In the genomic region with DNA sequence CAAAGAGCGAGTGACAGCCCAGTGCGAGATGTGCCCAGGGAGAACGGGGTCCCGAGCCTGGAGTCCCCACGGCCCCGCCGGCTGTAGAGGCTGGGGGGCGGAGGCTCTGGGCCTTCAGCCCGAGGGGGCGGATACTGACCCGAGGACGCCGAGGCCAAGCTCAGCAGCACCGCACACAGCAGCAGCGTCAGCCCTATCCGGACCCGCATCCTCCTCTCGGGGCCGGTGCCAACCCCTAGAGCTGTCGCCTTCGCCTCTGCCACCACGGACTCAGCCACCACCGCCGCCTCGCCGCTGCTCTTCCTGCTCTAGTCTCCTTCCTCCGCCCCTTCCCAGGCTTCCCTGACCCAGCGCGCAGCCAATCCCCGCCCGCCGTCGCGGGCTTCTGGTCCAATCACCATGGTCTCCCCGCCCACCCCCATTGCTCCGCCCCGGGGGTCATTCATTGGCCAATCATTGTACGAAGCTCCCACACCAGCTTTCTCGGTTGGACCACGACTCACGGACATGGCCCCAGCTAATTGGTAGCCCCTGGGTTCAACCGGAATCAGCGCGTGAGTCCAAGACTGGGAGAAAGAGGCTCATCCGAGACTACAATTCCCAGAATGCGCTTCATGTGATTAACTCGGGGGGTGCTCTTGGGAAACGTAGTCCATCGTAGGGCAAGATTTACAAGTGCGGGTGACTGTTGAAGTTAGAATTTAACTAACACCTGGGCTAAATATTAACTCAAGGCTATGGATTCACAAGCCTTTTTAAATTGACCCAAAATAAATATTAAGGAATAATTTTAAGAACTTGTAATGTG, we compare ENCODE assay signal across 1 cellular context.
TF ChIP-seq lines count a peak whose summit lies in the region.

A gene (minus strand): TSS at position 318 of the 808 bp plus-strand sequence. CDS start 109 bp downstream, at position 209.

TF ChIP-seq in HepG2, 621 proteins besides CTCF, POLR2A, EP300 and RAD21 (continued from another document and continues in another):
- TF ChIP-seq, protein P1, sequence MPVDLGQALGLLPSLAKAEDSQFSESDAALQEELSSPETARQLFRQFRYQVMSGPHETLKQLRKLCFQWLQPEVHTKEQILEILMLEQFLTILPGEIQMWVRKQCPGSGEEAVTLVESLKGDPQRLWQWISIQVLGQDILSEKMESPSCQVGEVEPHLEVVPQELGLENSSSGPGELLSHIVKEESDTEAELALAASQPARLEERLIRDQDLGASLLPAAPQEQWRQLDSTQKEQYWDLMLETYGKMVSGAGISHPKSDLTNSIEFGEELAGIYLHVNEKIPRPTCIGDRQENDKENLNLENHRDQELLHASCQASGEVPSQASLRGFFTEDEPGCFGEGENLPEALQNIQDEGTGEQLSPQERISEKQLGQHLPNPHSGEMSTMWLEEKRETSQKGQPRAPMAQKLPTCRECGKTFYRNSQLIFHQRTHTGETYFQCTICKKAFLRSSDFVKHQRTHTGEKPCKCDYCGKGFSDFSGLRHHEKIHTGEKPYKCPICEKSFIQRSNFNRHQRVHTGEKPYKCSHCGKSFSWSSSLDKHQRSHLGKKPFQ (CRISPR knock-in tag; IDR thresholded peaks at IDR 0.05; ENCODE audit: insufficient replicate concordance), result no peak
- TF ChIP-seq, protein P2, sequence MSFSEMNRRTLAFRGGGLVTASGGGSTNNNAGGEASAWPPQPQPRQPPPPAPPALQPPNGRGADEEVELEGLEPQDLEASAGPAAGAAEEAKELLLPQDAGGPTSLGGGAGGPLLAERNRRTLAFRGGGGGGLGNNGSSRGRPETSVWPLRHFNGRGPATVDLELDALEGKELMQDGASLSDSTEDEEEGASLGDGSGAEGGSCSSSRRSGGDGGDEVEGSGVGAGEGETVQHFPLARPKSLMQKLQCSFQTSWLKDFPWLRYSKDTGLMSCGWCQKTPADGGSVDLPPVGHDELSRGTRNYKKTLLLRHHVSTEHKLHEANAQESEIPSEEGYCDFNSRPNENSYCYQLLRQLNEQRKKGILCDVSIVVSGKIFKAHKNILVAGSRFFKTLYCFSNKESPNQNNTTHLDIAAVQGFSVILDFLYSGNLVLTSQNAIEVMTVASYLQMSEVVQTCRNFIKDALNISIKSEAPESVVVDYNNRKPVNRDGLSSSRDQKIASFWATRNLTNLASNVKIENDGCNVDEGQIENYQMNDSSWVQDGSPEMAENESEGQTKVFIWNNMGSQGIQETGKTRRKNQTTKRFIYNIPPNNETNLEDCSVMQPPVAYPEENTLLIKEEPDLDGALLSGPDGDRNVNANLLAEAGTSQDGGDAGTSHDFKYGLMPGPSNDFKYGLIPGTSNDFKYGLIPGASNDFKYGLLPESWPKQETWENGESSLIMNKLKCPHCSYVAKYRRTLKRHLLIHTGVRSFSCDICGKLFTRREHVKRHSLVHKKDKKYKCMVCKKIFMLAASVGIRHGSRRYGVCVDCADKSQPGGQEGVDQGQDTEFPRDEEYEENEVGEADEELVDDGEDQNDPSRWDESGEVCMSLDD (CRISPR knock-in tag; IDR thresholded peaks at IDR 0.05; ENCODE audit: borderline replicate concordance), result no peak
- TF ChIP-seq, protein P3, sequence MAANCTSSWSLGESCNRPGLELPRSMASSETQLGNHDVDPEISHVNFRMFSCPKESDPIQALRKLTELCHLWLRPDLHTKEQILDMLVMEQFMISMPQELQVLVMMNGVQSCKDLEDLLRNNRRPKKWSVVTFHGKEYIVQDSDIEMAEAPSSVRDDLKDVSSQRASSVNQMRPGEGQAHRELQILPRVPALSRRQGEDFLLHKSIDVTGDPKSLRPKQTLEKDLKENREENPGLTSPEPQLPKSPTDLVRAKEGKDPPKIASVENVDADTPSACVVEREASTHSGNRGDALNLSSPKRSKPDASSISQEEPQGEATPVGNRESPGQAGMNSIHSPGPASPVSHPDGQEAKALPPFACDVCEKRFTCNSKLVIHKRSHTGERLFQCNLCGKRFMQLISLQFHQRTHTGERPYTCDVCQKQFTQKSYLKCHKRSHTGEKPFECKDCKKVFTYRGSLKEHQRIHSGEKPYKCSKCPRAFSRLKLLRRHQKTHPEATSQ (CRISPR knock-in tag; IDR thresholded peaks at IDR 0.05; ENCODE audit: borderline replicate concordance), result no peak
- TF ChIP-seq ZNF136 (CRISPR knock-in tag; IDR thresholded peaks at IDR 0.05; ENCODE audit: low read depth) (no peak), DMAP1 (CRISPR knock-in tag; IDR thresholded peaks at IDR 0.05) (no peak; the same call in 1 of the 2 replicates), SRSF9 (IDR thresholded peaks at IDR 0.05; ENCODE audit: borderline replicate concordance, insufficient read depth, low read depth, low read length, poor library complexity, severe bottlenecking) (no peak), ZNF530 (CRISPR knock-in tag; IDR thresholded peaks at IDR 0.05; ENCODE audit: low read depth) (no peak), ZNF430 (CRISPR knock-in tag; IDR thresholded peaks at IDR 0.05) (peak; percentile 32; the same call in 1 of the 2 replicates), NCOA5 (CRISPR knock-in tag; IDR thresholded peaks at IDR 0.05) (no peak), ATF1 (CRISPR knock-in tag; IDR thresholded peaks at IDR 0.05) (peak; percentile 78), SAP130 (CRISPR knock-in tag; IDR thresholded peaks at IDR 0.05; ENCODE audit: low read depth) (peak; percentile 88), POGZ (CRISPR knock-in tag; IDR thresholded peaks at IDR 0.05) (peak; percentile 64), ZNF629 (CRISPR knock-in tag; conservative IDR thresholded peaks at IDR 0.05) (no peak), FOXM1 (CRISPR knock-in tag; IDR thresholded peaks at IDR 0.05) (no peak), ASH2L (IDR thresholded peaks at IDR 0.05; ENCODE audit: insufficient read length, low read depth, low read length) (peak; percentile 88), ZFP1 (CRISPR knock-in tag; IDR thresholded peaks at IDR 0.05) (no peak), TSC22D2 (CRISPR knock-in tag; IDR thresholded peaks at IDR 0.05; ENCODE audit: borderline replicate concordance) (no peak), ZNF569 (CRISPR knock-in tag; IDR thresholded peaks at IDR 0.05; ENCODE audit: borderline replicate concordance) (no peak), PHF21A (CRISPR knock-in tag; IDR thresholded peaks at IDR 0.05) (peak; percentile 88), ZNF776 (CRISPR knock-in tag; IDR thresholded peaks at IDR 0.05) (no peak), ZFP82 (CRISPR knock-in tag; IDR thresholded peaks at IDR 0.05; ENCODE audit: borderline replicate concordance) (no peak), SRY (CRISPR knock-in tag; IDR thresholded peaks at IDR 0.05) (no peak), ZNF781 (CRISPR knock-in tag; IDR thresholded peaks at IDR 0.05; ENCODE audit: borderline replicate concordance, not compliant biosample characterization) (no peak), ZSCAN9 (CRISPR knock-in tag; IDR thresholded peaks at IDR 0.05; ENCODE audit: borderline replicate concordance) (no peak), AHR (CRISPR knock-in tag; IDR thresholded peaks at IDR 0.05) (no peak), FLYWCH1 (CRISPR knock-in tag; IDR thresholded peaks at IDR 0.05) (no peak), SRSF1 (optimal IDR thresholded peaks at IDR 0.05; ENCODE audit: low read depth, low read length) (peak; percentile 70), RBM22 (optimal IDR thresholded peaks at IDR 0.05; ENCODE audit: low read length) (no peak), TBX2 (CRISPR knock-in tag; IDR thresholded peaks at IDR 0.05; ENCODE audit: borderline replicate concordance) (peak; percentile 21; the same call in 1 of the 2 replicates), ZNF572 (CRISPR knock-in tag; IDR thresholded peaks at IDR 0.05) (no peak), ELF1 (CRISPR knock-in tag; IDR thresholded peaks at IDR 0.05) (peak; percentile 80), ZNF343 (CRISPR knock-in tag; IDR thresholded peaks at IDR 0.05) (no peak), BRCA1 (CRISPR knock-in tag; IDR thresholded peaks at IDR 0.05) (no peak), ZNF883 (CRISPR knock-in tag; IDR thresholded peaks at IDR 0.05; ENCODE audit: not compliant biosample characterization) (no peak), ZNF382 (CRISPR knock-in tag; IDR thresholded peaks at IDR 0.05; ENCODE audit: borderline replicate concordance) (no peak), ADNP (CRISPR knock-in tag; IDR thresholded peaks at IDR 0.05) (no peak), ZNF160 (CRISPR knock-in tag; IDR thresholded peaks at IDR 0.05) (no peak), CHCHD3 (CRISPR knock-in tag; IDR thresholded peaks at IDR 0.05) (no peak), ZSCAN31 (CRISPR knock-in tag; IDR thresholded peaks at IDR 0.05; ENCODE audit: low read depth) (peak; percentile 67; the same call in 1 of the 2 replicates), KLF9 (CRISPR knock-in tag; IDR thresholded peaks at IDR 0.05; ENCODE audit: low read depth) (no peak)
- TF ChIP-seq, protein P4, sequence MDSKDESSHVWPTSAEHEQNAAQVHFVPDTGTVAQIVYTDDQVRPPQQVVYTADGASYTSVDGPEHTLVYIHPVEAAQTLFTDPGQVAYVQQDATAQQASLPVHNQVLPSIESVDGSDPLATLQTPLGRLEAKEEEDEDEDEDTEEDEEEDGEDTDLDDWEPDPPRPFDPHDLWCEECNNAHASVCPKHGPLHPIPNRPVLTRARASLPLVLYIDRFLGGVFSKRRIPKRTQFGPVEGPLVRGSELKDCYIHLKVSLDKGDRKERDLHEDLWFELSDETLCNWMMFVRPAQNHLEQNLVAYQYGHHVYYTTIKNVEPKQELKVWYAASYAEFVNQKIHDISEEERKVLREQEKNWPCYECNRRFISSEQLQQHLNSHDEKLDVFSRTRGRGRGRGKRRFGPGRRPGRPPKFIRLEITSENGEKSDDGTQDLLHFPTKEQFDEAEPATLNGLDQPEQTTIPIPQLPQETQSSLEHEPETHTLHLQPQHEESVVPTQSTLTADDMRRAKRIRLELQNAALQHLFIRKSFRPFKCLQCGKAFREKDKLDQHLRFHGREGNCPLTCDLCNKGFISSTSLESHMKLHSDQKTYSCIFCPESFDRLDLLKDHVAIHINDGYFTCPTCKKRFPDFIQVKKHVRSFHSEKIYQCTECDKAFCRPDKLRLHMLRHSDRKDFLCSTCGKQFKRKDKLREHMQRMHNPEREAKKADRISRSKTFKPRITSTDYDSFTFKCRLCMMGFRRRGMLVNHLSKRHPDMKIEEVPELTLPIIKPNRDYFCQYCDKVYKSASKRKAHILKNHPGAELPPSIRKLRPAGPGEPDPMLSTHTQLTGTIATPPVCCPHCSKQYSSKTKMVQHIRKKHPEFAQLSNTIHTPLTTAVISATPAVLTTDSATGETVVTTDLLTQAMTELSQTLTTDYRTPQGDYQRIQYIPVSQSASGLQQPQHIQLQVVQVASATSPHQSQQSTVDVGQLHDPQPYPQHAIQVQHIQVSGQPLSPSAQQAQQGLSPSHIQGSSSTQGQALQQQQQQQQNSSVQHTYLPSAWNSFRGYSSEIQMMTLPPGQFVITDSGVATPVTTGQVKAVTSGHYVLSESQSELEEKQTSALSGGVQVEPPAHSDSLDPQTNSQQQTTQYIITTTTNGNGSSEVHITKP (CRISPR knock-in tag; IDR thresholded peaks at IDR 0.05; ENCODE audit: low read depth), result no peak
- TF ChIP-seq, protein P5, sequence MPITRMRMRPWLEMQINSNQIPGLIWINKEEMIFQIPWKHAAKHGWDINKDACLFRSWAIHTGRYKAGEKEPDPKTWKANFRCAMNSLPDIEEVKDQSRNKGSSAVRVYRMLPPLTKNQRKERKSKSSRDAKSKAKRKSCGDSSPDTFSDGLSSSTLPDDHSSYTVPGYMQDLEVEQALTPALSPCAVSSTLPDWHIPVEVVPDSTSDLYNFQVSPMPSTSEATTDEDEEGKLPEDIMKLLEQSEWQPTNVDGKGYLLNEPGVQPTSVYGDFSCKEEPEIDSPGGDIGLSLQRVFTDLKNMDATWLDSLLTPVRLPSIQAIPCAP (CRISPR knock-in tag; IDR thresholded peaks at IDR 0.05; ENCODE audit: low read depth), result no peak
- TF ChIP-seq, protein P6, sequence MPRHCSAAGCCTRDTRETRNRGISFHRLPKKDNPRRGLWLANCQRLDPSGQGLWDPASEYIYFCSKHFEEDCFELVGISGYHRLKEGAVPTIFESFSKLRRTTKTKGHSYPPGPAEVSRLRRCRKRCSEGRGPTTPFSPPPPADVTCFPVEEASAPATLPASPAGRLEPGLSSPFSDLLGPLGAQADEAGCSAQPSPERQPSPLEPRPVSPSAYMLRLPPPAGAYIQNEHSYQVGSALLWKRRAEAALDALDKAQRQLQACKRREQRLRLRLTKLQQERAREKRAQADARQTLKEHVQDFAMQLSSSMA (CRISPR knock-in tag; IDR thresholded peaks at IDR 0.05), result no peak
- TF ChIP-seq, protein P7, sequence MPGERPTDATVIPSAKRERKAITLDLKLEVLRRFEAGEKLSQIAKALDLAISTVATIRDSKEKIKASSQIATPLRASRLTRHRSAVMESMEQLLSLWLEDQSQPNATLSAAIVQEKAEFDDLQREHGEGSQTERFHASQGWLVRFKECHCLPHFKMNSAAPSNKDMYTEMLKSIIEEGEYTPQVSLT (CRISPR knock-in tag; IDR thresholded peaks at IDR 0.05; ENCODE audit: borderline replicate concordance, low read depth), result no peak
- TF ChIP-seq, protein P8, sequence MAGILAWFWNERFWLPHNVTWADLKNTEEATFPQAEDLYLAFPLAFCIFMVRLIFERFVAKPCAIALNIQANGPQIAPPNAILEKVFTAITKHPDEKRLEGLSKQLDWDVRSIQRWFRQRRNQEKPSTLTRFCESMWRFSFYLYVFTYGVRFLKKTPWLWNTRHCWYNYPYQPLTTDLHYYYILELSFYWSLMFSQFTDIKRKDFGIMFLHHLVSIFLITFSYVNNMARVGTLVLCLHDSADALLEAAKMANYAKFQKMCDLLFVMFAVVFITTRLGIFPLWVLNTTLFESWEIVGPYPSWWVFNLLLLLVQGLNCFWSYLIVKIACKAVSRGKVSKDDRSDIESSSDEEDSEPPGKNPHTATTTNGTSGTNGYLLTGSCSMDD (CRISPR knock-in tag; IDR thresholded peaks at IDR 0.05), result no peak
- TF ChIP-seq, protein P9, sequence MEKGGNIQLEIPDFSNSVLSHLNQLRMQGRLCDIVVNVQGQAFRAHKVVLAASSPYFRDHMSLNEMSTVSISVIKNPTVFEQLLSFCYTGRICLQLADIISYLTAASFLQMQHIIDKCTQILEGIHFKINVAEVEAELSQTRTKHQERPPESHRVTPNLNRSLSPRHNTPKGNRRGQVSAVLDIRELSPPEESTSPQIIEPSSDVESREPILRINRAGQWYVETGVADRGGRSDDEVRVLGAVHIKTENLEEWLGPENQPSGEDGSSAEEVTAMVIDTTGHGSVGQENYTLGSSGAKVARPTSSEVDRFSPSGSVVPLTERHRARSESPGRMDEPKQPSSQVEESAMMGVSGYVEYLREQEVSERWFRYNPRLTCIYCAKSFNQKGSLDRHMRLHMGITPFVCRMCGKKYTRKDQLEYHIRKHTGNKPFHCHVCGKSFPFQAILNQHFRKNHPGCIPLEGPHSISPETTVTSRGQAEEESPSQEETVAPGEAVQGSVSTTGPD (CRISPR knock-in tag; IDR thresholded peaks at IDR 0.05), result no peak
- TF ChIP-seq, protein P10, sequence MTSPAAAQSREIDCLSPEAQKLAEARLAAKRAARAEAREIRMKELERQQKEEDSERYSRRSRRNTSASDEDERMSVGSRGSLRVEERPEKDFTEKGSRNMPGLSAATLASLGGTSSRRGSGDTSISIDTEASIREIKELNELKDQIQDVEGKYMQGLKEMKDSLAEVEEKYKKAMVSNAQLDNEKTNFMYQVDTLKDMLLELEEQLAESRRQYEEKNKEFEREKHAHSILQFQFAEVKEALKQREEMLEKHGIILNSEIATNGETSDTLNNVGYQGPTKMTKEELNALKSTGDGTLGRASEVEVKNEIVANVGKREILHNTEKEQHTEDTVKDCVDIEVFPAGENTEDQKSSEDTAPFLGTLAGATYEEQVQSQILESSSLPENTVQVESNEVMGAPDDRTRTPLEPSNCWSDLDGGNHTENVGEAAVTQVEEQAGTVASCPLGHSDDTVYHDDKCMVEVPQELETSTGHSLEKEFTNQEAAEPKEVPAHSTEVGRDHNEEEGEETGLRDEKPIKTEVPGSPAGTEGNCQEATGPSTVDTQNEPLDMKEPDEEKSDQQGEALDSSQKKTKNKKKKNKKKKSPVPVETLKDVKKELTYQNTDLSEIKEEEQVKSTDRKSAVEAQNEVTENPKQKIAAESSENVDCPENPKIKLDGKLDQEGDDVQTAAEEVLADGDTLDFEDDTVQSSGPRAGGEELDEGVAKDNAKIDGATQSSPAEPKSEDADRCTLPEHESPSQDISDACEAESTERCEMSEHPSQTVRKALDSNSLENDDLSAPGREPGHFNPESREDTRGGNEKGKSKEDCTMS (CRISPR knock-in tag; conservative IDR thresholded peaks at IDR 0.05), result no peak
